ENCODE assay signal across 8 cellular contexts in the genomic region with DNA sequence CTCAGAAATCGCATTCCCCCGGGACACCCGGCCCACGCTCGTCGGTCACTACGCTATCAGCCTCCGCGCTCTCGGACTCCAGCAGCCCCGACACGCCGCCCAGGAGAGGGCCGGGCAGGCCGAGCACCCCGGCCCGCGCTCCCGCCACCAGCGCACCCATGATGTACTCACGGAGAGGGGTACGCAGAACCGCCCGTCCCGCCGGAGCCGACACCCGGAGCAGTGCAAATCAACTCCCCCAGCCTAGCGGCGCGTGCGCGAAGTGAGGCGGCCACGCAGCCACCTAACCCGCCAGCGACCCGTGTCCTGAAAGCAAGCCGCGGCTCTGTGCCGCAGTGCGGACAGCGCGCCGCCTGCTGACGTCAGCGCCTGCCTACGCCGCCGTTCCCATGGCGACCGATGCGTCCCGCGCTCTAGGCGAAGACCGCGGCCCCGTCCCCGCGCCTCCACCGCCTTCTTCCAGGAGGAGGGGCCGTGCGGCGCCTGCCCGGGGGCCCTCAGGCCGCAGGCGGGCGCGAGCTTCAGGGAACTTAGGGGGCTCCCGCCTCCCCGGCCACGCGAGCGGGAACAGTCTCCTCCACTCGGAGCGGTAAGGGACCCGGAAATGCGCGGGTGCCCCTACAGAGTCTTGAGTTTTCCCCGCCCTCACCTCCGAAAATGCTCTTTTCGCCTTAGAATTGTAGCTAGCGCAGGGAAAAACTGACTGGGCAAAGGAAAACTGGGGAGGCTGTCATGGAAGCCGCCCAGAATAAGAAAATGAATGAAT. TPM values are rescaled to one million over a fixed set of nuclear protein-coding genes. Genes with fewer than 3 reads are reported as not detected.
DNase-seq lines count a peak whose midpoint lies in the region; ATAC-seq and TF ChIP-seq lines count a peak whose summit lies in the region.

A gene (minus strand): TSS at position 329 of the 766 bp plus-strand sequence. CDS start 5,503 bp downstream, outside the sequence.

- DNase-seq in NCI-H146 (lab: John Stamatoyannopoulos, UW) (peak; percentile 99), T-helper 2 cell (peak; percentile 62 to 93 (median 88)), anterior cingulate cortex (lab: John Stamatoyannopoulos, UW) (peak; percentile 59 to 96 (median 91)), hepatic stellate cell (ENCODE audit: low spot score) (peak; percentile 82), renal cortical epithelial cell (ENCODE audit: low read depth) (peak; percentile 81), vagina (ENCODE audit: extremely low spot score in 2 of 2) (peak in 1 of 2 donors; percentile 96)

- intact Hi-C loops in vagina (cut with DNase I): loop anchor here (5.0 to 10.0 kb wide), 2 partner anchors 790 to 1717 kb away; a partner anchor contains a TSS

- H3K27me3 ChIP-seq in vagina: no peaks in the 10 kb centered on the region

- ATAC-seq in GM18505 (IDR thresholded peaks at IDR 0.05; ENCODE audit: unreplicated experiment) (peak; percentile 97), HG02884 (IDR thresholded peaks at IDR 0.05; ENCODE audit: unreplicated experiment) (peak; percentile 85)

- no peaks in the 10 kb centered on the region for H3K9me3 ChIP-seq in vagina

- peaks cover 28% of the 10 kb centered on the region for H3K4me1 ChIP-seq in vagina

- H3K4me3 ChIP-seq in vagina: peak within 1 kb of the TSS; percentile 57 to 88

- TF ChIP-seq CTCF in vagina (IDR thresholded peaks at IDR 0.05): peak in 2 of 3 experiments; percentile 42

- no peaks in the 10 kb centered on the region for H3K36me3 ChIP-seq in vagina

- peak within 1 kb of the TSS; percentile 94 for H3K27ac ChIP-seq in vagina

- peak; percentile 84 for TF ChIP-seq POLR2A in GM18505 (IDR thresholded peaks at IDR 0.05; ENCODE audit: borderline replicate concordance, extremely low read depth, insufficient read depth, insufficient read length)
- peak; percentile 61 to 90 for TF ChIP-seq POLR2A in vagina (IDR thresholded peaks at IDR 0.05)

RNA-seq across cellular contexts. Expression of the gene that starts here (rescaled TPM):
- total RNA-seq in renal cortical epithelial cell (4.2 and 18.4 TPM in 2 replicates), vagina (28.7 TPM)
